8 cellular contexts compared by ENCODE assay signal in the genomic region with DNA sequence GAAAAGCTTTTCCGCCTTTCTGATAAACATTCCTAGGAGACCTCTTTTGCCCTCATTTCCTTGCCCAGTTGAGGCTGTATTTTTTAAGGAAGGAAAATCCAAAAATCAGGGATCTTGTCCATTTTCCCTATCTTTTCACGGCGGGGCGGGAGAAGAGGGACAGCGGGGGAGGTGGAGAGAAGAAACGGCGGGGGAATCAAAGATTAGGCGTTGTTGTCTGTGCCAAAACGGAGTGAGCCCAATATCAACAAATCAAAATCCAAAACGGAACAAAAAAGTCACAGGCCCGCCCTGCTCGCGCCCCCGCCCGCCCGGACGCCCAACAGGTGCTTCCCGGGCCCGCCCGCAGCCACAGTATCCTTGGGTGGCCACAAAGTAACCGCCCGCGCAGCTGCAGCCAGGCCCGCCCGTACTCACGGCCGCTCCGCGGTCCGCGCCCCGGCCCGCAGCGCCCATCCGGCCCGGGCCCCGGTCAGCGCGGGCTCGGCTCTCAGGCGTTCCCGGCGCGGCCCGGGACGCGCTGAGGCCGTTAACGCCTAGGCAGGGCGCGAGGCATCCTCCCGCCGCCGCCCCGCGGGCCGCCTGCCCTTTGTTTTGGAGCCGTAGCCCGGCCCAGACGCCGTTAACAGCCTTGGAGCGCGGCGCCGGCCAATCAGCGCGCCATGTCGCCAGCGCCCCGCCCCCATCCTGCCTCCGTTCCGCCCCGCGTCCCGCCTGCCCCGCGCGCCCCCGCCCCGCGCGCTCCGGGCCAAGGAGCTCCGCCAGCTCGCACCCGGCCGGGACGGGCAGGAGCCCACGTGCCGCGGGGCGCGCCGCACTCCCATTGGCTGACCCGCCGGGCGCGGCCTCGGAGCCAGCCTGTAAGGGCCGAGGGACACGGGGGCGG. TPM values are rescaled to one million over a fixed set of nuclear protein-coding genes. Genes with fewer than 3 reads are reported as not detected.
DNase-seq lines count a peak whose midpoint lies in the region; ATAC-seq and TF ChIP-seq lines count a peak whose summit lies in the region.

A gene with protein sequence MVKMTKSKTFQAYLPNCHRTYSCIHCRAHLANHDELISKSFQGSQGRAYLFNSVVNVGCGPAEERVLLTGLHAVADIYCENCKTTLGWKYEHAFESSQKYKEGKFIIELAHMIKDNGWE (minus strand): TSS at position 597 of the 886 bp plus-strand sequence. CDS start 25,050 bp downstream, outside the sequence.

- H3K27me3 Mint-ChIP-seq in T-cell (no peaks in the 10 kb centered on the region), type B pancreatic cell (peaks cover 7% of the 10 kb centered on the region)

- peak; percentile 97 for DNase-seq in GM13976 (ENCODE audit: low spot score)
- peak; percentile 6 for DNase-seq in NCI-H1417 treated with DMSO at 0.1 percent for 48 hours (lab: John Stamatoyannopoulos, UW)
- DNase-seq in T-cell, result peak; percentile 85 to 98 (median 94)
- DNase-seq in amniotic stem cell (lab: John Stamatoyannopoulos, UW), result peak; percentile 87
- DNase-seq in left cardiac atrium, result peak; percentile 98
- peak; percentile 92 to 100 (median 98) for DNase-seq in posterior cingulate gyrus
- peak; percentile 100 for DNase-seq in type B pancreatic cell (ENCODE audit: extremely low spot score, unreplicated experiment)

- H3K4me1 Mint-ChIP-seq in T-cell (peaks cover 18 to 33% (median 21%) of the 10 kb centered on the region in 3 donors), type B pancreatic cell (ENCODE audit: unreplicated experiment) (peaks cover 6% of the 10 kb centered on the region)

- POLR2A ChIA-PET in T-cell (lab: Charles Lee), result interaction anchor here (0.5 to 0.7 kb wide), 4 partner anchors 26 to 1288 kb away, joined by 3 to 7 read pairs (median 4); no protein-coding TSS in a partner anchor

- TF ChIP-seq CTCF in GM13976 (IDR thresholded peaks at IDR 0.05; ENCODE audit: borderline replicate concordance, control extremely low read depth, extremely low read depth, insufficient read depth, missing control alignments), result no peak
- TF ChIP-seq CTCF in type B pancreatic cell (conservative IDR thresholded peaks at IDR 0.05), result no peak

- H3K4me3 Mint-ChIP-seq in T-cell, result peak within 1 kb of the TSS; percentile 89 to 93 (median 92)
- H3K4me3 Mint-ChIP-seq in type B pancreatic cell, result peak within 1 kb of the TSS; percentile 97

- in situ Hi-C loops in GM13976 (cut with MboI; ENCODE audit: low sequenced_read_pairs, unreplicated experiment), result no loop called here

- CTCF ChIA-PET in T-cell (lab: Charles Lee), result interaction anchor here (0.6 to 1.4 kb wide), 5 partner anchors 16 to 106 kb away, joined by 3 to 7 read pairs (median 3); no protein-coding TSS in a partner anchor

- H3K9me3 Mint-ChIP-seq in T-cell (no peaks in the 10 kb centered on the region), type B pancreatic cell (no peaks in the 10 kb centered on the region)

- intact Hi-C loops in left cardiac atrium (cut with DNase I) (no loop called here), posterior cingulate gyrus (cut with DNase I) (loop anchor here (5.0 kb wide), 1 partner anchor 132 kb away; a partner anchor contains a TSS)

- H3K36me3 Mint-ChIP-seq in T-cell, result no peaks in the 10 kb centered on the region
- no peaks in the 10 kb centered on the region for H3K36me3 Mint-ChIP-seq in type B pancreatic cell

- H3K27ac Mint-ChIP-seq in T-cell, result peak within 1 kb of the TSS; percentile 89 to 90
- H3K27ac Mint-ChIP-seq in type B pancreatic cell, result peak within 1 kb of the TSS; percentile 90

- peak; percentile 83 for ATAC-seq in HG02763 (IDR thresholded peaks at IDR 0.05; ENCODE audit: unreplicated experiment)
- ATAC-seq in T-cell (replicated peaks in 1 of 4), result peak; percentile 93 to 95 (median 94)
- peak; percentile 98 to 99 for ATAC-seq in left cardiac atrium

RNA-seq across cellular contexts. Expression of the gene that starts here (rescaled TPM):
- total RNA-seq in T-cell (10 to 100 TPM in 2 of 5 donors, 1 to 10 TPM in 3; 8.2 to 12.6 (median 9.9) TPM), left cardiac atrium (1 to 10 TPM; 4.6 to 5.3 TPM), type B pancreatic cell (ENCODE audit: low replicate concordance) (7.8 and 19.3 TPM in 2 replicates)

Comparison
In these comparisons a context has a peak if more than half of its experiments do, and no peak if none do; other contexts are left out.
1. Peak in every context shown above with its lines: DNase-seq and ATAC-seq.
2. DNase-seq: peak in every context shown above with its lines; median percentile 100 in type B pancreatic cell; 98 in left cardiac atrium; 98 in posterior cingulate gyrus; 97 in GM13976; 94 in T-cell; 87 in amniotic stem cell; 6 in NCI-H1417 treated with DMSO at 0.1 percent for 48 hours.